In genomic region chr16:82859638-82860037, GRCh38 we compare ENCODE assay signal across 21 cellular contexts.
DNase-seq lines count a peak whose midpoint lies in the region; ATAC-seq, FAIRE-seq and TF ChIP-seq lines count a peak whose summit lies in the region.
"Had no signal": no experiment of that assay in that cellular context is flagged by ENCODE, and none has a peak within 500 bp of the region (broad histone marks: within the 10 kb centered on the region; RNA-seq: fewer than 3 reads in every experiment).

No MANE protein-coding gene starts in this region.

- H3K4me2 ChIP-seq in GM23248 (ENCODE audit: unreplicated experiment) (no peak overlapping the region), GM12878 (ENCODE audit: control insufficient read depth, insufficient read depth) (no peak overlapping the region)
- H3K4me2 ChIP-seq: BLaER1 had no signal

- H3K9me3 ChIP-seq in A673 (ENCODE audit: low read depth, low read length, poor library complexity, severe bottlenecking) (no peaks in the 10 kb centered on the region), GM23248 (ENCODE audit: low read depth) (no peaks in the 10 kb centered on the region), GM12878 (replicated peaks; ENCODE audit: control insufficient read depth, insufficient read depth, low read length) (no peaks in the 10 kb centered on the region)
- H3K9me3 ChIP-seq: HAP-1 had no signal

- WGBS in GM23248 (ENCODE audit: low coverage in 1 of 2, low lambda C conversion rate in 2 of 2, missing lambda C conversion rate in 2 of 2), 2 experiments: 68 to 69% methylated on average over 6 of the region's 6 CpGs
- 86% methylated on average over 6 of the region's 6 CpGs for WGBS in GM12878 (ENCODE audit: insufficient coverage, insufficient replicate concordance, low lambda C conversion rate, missing lambda C conversion rate)

- RAD21 ChIA-PET in GM12878 (lab: Charles Lee; ENCODE audit: unreplicated experiment): no interaction called here

- H3K9me2 ChIP-seq in GM23248 (ENCODE audit: insufficient read depth): no peaks in the 10 kb centered on the region

- ATAC-seq in GM12878: no peak
- ATAC-seq: CD8-positive, alpha-beta T cell had no signal

- no peaks in the 10 kb centered on the region for H3F3A ChIP-seq in GM23248 (ENCODE audit: insufficient read depth)

- POLR2A ChIA-PET in A673 (lab: Charles Lee; ENCODE audit: low non-redundant PET): no interaction called here
- POLR2A ChIA-PET in GM12878 (lab: Charles Lee): no interaction called here

- FAIRE-seq in GM12878 (lab: Jason Lieb, UNC): no peak
- FAIRE-seq: GM12891, GM18507, H54 had no signal

- H2AFZ ChIP-seq in GM23248: no peak overlapping the region
- no peak overlapping the region for H2AFZ ChIP-seq in GM12878 (ENCODE audit: control insufficient read depth, low read depth, low read length)

- SMC1A ChIA-PET in GM12878 (lab: Charles Lee; ENCODE audit: uncharacterized antibody, unreplicated experiment): no interaction called here

- peak; percentile 1 for DNase-seq in A673 (ENCODE audit: low spot score)
- DNase-seq in GM23248: peak; percentile 6
- no peak for DNase-seq in GM12878 (ENCODE audit: low read depth, low spot score)
- no peak for DNase-seq in DMS114 treated with DMSO at 0.1 percent for 48 hours (lab: John Stamatoyannopoulos, UW; ENCODE audit: unreplicated experiment)
- DNase-seq in dermis blood vessel endothelial cell: no peak
- DNase-seq in amniotic stem cell (lab: John Stamatoyannopoulos, UW): no peak
- no peak for DNase-seq in OCI-M2 (lab: John Stamatoyannopoulos, UW; ENCODE audit: unreplicated experiment)
- DNase-seq: Caco-2; CD4-positive, CD25-positive, alpha-beta regulatory T cell; CD8-positive, alpha-beta T cell; DMS79; EL; GDM1; GOT3 had no signal

- H3K27ac ChIP-seq in A673 (ENCODE audit: low read depth, low read length, poor library complexity, severe bottlenecking) (no peak overlapping the region), GM23248 (no peak overlapping the region), GM12878 (ENCODE audit: control insufficient read depth, insufficient read depth) (no peak overlapping the region)
- H3K27ac ChIP-seq: BLaER1, C4-2B had no signal

- H4K20me1 ChIP-seq in GM23248 (ENCODE audit: insufficient read depth): no peaks in the 10 kb centered on the region
- H4K20me1 ChIP-seq in GM12878 (ENCODE audit: control insufficient read depth, insufficient read depth): no peaks in the 10 kb centered on the region
- H4K20me1 ChIP-seq: BLaER1 had no signal

- no peaks in the 10 kb centered on the region for H3K79me2 ChIP-seq in GM23248 (ENCODE audit: insufficient read depth)
- H3K79me2 ChIP-seq in GM12878 (ENCODE audit: control insufficient read depth, insufficient read depth, low read length): no peaks in the 10 kb centered on the region

- H3K36me3 ChIP-seq in A673 (ENCODE audit: insufficient read depth, low read length, poor library complexity, severe bottlenecking) (no peaks in the 10 kb centered on the region), GM23248 (ENCODE audit: low read depth) (no peaks in the 10 kb centered on the region), GM12878 (ENCODE audit: control insufficient read depth in 2 of 2, insufficient read depth in 2 of 2, low read length in 1 of 2) (no peaks in the 10 kb centered on the region)
- H3K36me3 ChIP-seq: BLaER1, HAP-1 had no signal

- H3K4me1 ChIP-seq in A673 (ENCODE audit: insufficient read depth, low read length, poor library complexity, severe bottlenecking) (no peaks in the 10 kb centered on the region), GM23248 (ENCODE audit: insufficient read depth) (peaks cover 9% of the 10 kb centered on the region), GM12878 (ENCODE audit: control insufficient read depth, insufficient read depth, low read length) (no peaks in the 10 kb centered on the region)
- H3K4me1 ChIP-seq: BLaER1, Caco-2, HAP-1 had no signal

- BruUV-seq in A673 (replicated peaks; lab: Mats Ljungman, UMichigan) (no TSS peak), GM12878 (replicated peaks; lab: Mats Ljungman, UMichigan) (no TSS peak)

- H3K9ac ChIP-seq in GM23248: no peak overlapping the region
- H3K9ac ChIP-seq in GM12878 (ENCODE audit: control insufficient read depth, insufficient read depth, low read length): no peak overlapping the region
- H3K9ac ChIP-seq: BLaER1 had no signal

- TF ChIP-seq RAD21 in Ishikawa (IDR thresholded peaks at IDR 0.05; ENCODE audit: low read depth) (no peak), GM12878 (IDR thresholded peaks at IDR 0.05; ENCODE audit: insufficient read depth, low read depth, low read length) (no peak)

- no peak for TF ChIP-seq CTCF in A673 (conservative IDR thresholded peaks at IDR 0.05; ENCODE audit: low read depth, low read length)
- TF ChIP-seq CTCF in GM12878 (IDR thresholded peaks at IDR 0.05 in 2 of 3, conservative IDR thresholded peaks at IDR 0.05 in 1 of 3; ENCODE audit: control insufficient read depth in 2 of 3, extremely low read depth in 1 of 3, insufficient read depth in 1 of 3, low read depth in 3 of 3, low read length in 3 of 3): no peak

- TF ChIP-seq POLR2A in GM12878 (IDR thresholded peaks at IDR 0.05; ENCODE audit: low read depth, low read length): no peak

- H3K27me3 ChIP-seq in A673 (replicated peaks; ENCODE audit: insufficient read depth, low read depth, low read length, poor library complexity): peaks cover 2% of the 10 kb centered on the region
- no peaks in the 10 kb centered on the region for H3K27me3 ChIP-seq in GM23248 (replicated peaks; ENCODE audit: insufficient read depth)
- no peaks in the 10 kb centered on the region for H3K27me3 ChIP-seq in GM12878 (replicated peaks in 1 of 2; ENCODE audit: control insufficient read depth in 2 of 2, insufficient read depth in 2 of 2, low read length in 1 of 2)
- H3K27me3 ChIP-seq: BLaER1 had no signal

- in situ Hi-C loops in GM23248 (cut with MboI): no loop called here
- in situ Hi-C loops in GM12878 (cut with MboI): no loop called here

- H3K4me3 ChIP-seq in A673 (ENCODE audit: low read depth, low read length, poor library complexity, severe bottlenecking) (no peak overlapping the region), GM23248 (no peak overlapping the region), GM12878 (no peak overlapping the region)
- H3K4me3 ChIP-seq: BLaER1, HAP-1 had no signal

- intact Hi-C loops in A673 (cut with micrococcal nuclease; ENCODE audit: unreplicated experiment): no loop called here
- intact Hi-C loops in GM12878 (cut with micrococcal nuclease; ENCODE audit: unreplicated experiment): no loop called here

- CTCF ChIA-PET in A673 (lab: Charles Lee): no interaction called here
- CTCF ChIA-PET in GM12878 (lab: Yijun Ruan, JAX): no interaction called here

- no peak for TF ChIP-seq EP300 in Ishikawa (IDR thresholded peaks at IDR 0.05; ENCODE audit: borderline replicate concordance)
- TF ChIP-seq EP300 in GM12878 (IDR thresholded peaks at IDR 0.05; ENCODE audit: borderline replicate concordance in 1 of 2, control insufficient read depth in 1 of 2, low read depth in 2 of 2, low read length in 2 of 2): no peak

TF ChIP-seq in Ishikawa, 13 proteins besides CTCF, POLR2A, EP300 and RAD21 (continues in another document):
- no peak for TF ChIP-seq NFIC (IDR thresholded peaks at IDR 0.05)
- TF ChIP-seq USF1 (IDR thresholded peaks at IDR 0.05): no peak

TF ChIP-seq in GM12878, 131 proteins besides CTCF, POLR2A, EP300 and RAD21:
- TF ChIP-seq NRF1 (conservative IDR thresholded peaks at IDR 0.05; ENCODE audit: low read depth, low read length) (no peak), REST (IDR thresholded peaks at IDR 0.05; ENCODE audit: low read depth, low read length) (peak; percentile 48; the same call in 1 of the 2 replicates)

Comparison
In these comparisons a context has a peak if more than half of its experiments do, and no peak if none do; other contexts are left out.
1. DNase-seq: peak in A673 (single experiment) and GM23248 (single experiment); none in GM12878 (single experiment), DMS114 treated with DMSO at 0.1 percent for 48 hours (single experiment), dermis blood vessel endothelial cell (single experiment), amniotic stem cell (single experiment) and OCI-M2 (single experiment).